ENCODE assay signal across 5 cellular contexts in the genomic region with DNA sequence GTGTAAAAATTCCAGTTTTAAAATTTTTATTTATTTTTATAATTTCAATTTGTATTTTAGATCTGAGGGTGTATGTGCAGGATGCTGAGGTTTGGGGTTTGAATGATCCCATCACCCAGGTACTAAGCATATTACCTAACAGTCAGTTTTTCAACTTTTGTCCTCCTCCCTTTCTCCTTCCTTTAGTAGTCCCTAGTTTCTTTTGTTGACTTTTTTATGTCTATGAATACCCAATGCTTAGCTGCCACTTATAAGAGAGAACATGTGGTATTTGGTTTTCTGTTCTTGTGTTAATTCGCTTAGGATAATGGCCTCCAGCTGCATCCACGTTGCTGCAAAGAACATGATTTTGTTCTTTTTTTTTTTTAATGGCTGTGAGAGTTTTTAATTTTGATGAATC.
"Had no signal": no experiment of that assay in that cellular context is flagged by ENCODE, and none has a peak within 500 bp of the region (broad histone marks: within the 10 kb centered on the region; RNA-seq: fewer than 3 reads in every experiment).

No MANE protein-coding gene starts in this region.

- ATAC-seq: K562 had no signal

- H3K4me3 ChIP-seq: GM23248, K562 had no signal

- DNase-seq: GM23248, HCEC 1CT, IMR-90, KG1 had no signal
